Comparison of ENCODE assay signal across 1 cellular context in the genomic region with DNA sequence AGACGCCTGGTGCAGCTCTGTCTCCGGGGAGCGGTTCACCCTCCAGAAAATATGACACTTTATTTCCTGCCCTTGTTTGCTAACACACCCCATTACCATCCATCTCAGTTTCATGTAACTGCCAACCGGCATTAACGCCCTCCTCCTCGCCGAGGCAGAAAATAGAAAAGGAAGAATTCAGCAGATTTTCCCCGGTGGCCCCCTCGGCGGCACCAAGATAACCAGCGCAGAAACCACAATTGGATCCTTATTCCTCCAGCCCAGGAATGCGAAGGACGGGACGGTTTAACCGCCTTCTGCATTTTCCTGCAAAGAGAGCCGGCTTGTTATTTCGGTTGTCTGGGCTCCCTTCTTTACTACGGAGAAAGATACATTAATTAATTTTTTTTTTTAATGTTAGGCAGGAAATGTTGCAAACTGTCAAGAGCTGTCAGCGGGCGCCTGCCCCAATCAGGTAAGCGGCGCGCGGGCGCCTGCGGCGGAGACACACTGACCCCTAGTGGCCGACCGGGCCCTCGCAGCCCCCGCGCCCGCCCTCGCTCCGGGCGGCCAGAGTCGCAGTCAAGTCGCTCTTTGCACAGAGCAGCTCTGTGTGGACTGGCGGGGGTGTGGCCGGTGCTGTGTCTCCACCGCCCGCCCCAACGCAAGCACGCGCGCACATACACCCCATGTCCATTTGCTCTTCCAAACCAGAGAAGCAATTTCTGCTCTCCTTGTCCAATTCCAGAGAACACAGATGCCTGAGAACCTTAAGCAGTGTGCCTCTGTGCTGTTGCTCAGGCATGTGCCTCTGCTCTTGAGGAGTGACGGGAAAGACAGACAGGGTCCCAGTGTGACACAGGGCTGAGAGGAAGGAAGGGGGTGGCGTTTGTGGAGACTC.
TF ChIP-seq lines count a peak whose summit lies in the region.

No MANE protein-coding gene starts in this region.

TF ChIP-seq in K562, 482 proteins besides CTCF, POLR2A, EP300 and RAD21 (continued from another document and continues in another):
- TF ChIP-seq TRIM25 (IDR thresholded peaks at IDR 0.05; ENCODE audit: borderline replicate concordance) (no peak), SREBF1 (IDR thresholded peaks at IDR 0.05; ENCODE audit: borderline replicate concordance, low read depth, low read length) (no peak), TEAD1 (CRISPR knock-in tag; IDR thresholded peaks at IDR 0.05) (peak in 1 of 2 experiments; percentile 67; a peak in 1 of 4 replicates), NR0B1 (IDR thresholded peaks at IDR 0.05; ENCODE audit: partially characterized antibody) (no peak), ZBTB11 (CRISPR knock-in tag; IDR thresholded peaks at IDR 0.05) (no peak), MTF1 (CRISPR knock-in tag; IDR thresholded peaks at IDR 0.05; ENCODE audit: borderline replicate concordance) (no peak), SMARCA5 (IDR thresholded peaks at IDR 0.05) (no peak), ID3 (CRISPR knock-in tag; IDR thresholded peaks at IDR 0.05) (no peak), ID3 (tag; IDR thresholded peaks at IDR 0.05) (no peak), SRF (CRISPR knock-in tag; IDR thresholded peaks at IDR 0.05) (0 out of 4 replicates have a peak, but pooled peaks of 1 of the 2 experiments have one; percentile 41), CHD4 (IDR thresholded peaks at IDR 0.05; ENCODE audit: insufficient read depth, insufficient replicate concordance, low read depth, low read length, poor library complexity, severe bottlenecking) (no peak), ZNF408 (CRISPR knock-in tag; IDR thresholded peaks at IDR 0.05; ENCODE audit: low read depth) (no peak), NR1H2 (CRISPR knock-in tag; IDR thresholded peaks at IDR 0.05) (no peak), CHAMP1 (IDR thresholded peaks at IDR 0.05) (no peak), PML (IDR thresholded peaks at IDR 0.05; ENCODE audit: low read length) (no peak), MNT (conservative IDR thresholded peaks at IDR 0.05) (0 out of 4 replicates have a peak, but pooled peaks have one; percentile 33 to 56), TARDBP (IDR thresholded peaks at IDR 0.05) (no peak), TBP (optimal IDR thresholded peaks at IDR 0.05; ENCODE audit: low read depth, low read length) (no peak), ATF7 (IDR thresholded peaks at IDR 0.05) (0 out of 2 replicates have a peak, but pooled peaks have one; percentile 29), MCM3 (IDR thresholded peaks at IDR 0.05) (no peak), CCNT2 (IDR thresholded peaks at IDR 0.05; ENCODE audit: borderline replicate concordance, extremely low read depth, insufficient read length, low read depth, low read length) (peak; percentile 35), KLF1 (tag; IDR thresholded peaks at IDR 0.05) (no peak), ZFP36 (IDR thresholded peaks at IDR 0.05; ENCODE audit: low read depth, low read length, partially characterized antibody) (peak; percentile 52), HMGXB4 (CRISPR knock-in tag; IDR thresholded peaks at IDR 0.05) (no peak), ZBTB8A (IDR thresholded peaks at IDR 0.05; ENCODE audit: partially characterized antibody) (no peak), NRF1 (conservative IDR thresholded peaks at IDR 0.05 in 1 of 2, IDR thresholded peaks at IDR 0.05 in 1 of 2) (peak; percentile 71 to 76), SMC3 (conservative IDR thresholded peaks at IDR 0.05; ENCODE audit: insufficient read depth, low read depth, low read length) (peak; percentile 77), CXXC5 (CRISPR knock-in tag; IDR thresholded peaks at IDR 0.05) (peak; percentile 57)
- TF ChIP-seq, protein P1, sequence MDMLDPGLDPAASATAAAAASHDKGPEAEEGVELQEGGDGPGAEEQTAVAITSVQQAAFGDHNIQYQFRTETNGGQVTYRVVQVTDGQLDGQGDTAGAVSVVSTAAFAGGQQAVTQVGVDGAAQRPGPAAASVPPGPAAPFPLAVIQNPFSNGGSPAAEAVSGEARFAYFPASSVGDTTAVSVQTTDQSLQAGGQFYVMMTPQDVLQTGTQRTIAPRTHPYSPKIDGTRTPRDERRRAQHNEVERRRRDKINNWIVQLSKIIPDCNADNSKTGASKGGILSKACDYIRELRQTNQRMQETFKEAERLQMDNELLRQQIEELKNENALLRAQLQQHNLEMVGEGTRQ (CRISPR knock-in tag; IDR thresholded peaks at IDR 0.05): no peak
- TF ChIP-seq, protein P2, sequence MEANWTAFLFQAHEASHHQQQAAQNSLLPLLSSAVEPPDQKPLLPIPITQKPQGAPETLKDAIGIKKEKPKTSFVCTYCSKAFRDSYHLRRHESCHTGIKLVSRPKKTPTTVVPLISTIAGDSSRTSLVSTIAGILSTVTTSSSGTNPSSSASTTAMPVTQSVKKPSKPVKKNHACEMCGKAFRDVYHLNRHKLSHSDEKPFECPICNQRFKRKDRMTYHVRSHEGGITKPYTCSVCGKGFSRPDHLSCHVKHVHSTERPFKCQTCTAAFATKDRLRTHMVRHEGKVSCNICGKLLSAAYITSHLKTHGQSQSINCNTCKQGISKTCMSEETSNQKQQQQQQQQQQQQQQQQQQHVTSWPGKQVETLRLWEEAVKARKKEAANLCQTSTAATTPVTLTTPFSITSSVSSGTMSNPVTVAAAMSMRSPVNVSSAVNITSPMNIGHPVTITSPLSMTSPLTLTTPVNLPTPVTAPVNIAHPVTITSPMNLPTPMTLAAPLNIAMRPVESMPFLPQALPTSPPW (CRISPR knock-in tag; IDR thresholded peaks at IDR 0.05): peak; percentile 95
- TF ChIP-seq, protein P3, sequence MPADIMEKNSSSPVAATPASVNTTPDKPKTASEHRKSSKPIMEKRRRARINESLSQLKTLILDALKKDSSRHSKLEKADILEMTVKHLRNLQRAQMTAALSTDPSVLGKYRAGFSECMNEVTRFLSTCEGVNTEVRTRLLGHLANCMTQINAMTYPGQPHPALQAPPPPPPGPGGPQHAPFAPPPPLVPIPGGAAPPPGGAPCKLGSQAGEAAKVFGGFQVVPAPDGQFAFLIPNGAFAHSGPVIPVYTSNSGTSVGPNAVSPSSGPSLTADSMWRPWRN (IDR thresholded peaks at IDR 0.05; ENCODE audit: low read depth): no peak
